ENCODE assay signal across 1 cellular context in genomic region chr16:89623511-89624232, GRCh38.
A peak's percentile ranks its signal among the peaks of the same experiment; 100 is the strongest.
TF ChIP-seq lines count a peak whose summit lies in the region.

No MANE protein-coding gene starts in this region.

TF ChIP-seq in HepG2, 621 proteins besides CTCF, POLR2A, EP300 and RAD21 (continued from another document and continues in another):
- TF ChIP-seq ZNF609 (CRISPR knock-in tag; IDR thresholded peaks at IDR 0.05; ENCODE audit: borderline replicate concordance) (no peak), TRAFD1 (CRISPR knock-in tag; IDR thresholded peaks at IDR 0.05; ENCODE audit: borderline replicate concordance) (no peak), ZNF484 (CRISPR knock-in tag; IDR thresholded peaks at IDR 0.05; ENCODE audit: borderline replicate concordance, low read depth) (no peak), AHDC1 (CRISPR knock-in tag; IDR thresholded peaks at IDR 0.05; ENCODE audit: borderline replicate concordance) (no peak), MAFG (CRISPR knock-in tag; IDR thresholded peaks at IDR 0.05) (no peak), ZNF101 (CRISPR knock-in tag; IDR thresholded peaks at IDR 0.05; ENCODE audit: borderline replicate concordance, low read depth) (no peak), ZNF790 (CRISPR knock-in tag; IDR thresholded peaks at IDR 0.05; ENCODE audit: borderline replicate concordance) (no peak), ZNF644 (CRISPR knock-in tag; IDR thresholded peaks at IDR 0.05; ENCODE audit: low read depth) (no peak), ZNF556 (CRISPR knock-in tag; IDR thresholded peaks at IDR 0.05; ENCODE audit: borderline replicate concordance) (no peak), BCL6 (CRISPR knock-in tag; IDR thresholded peaks at IDR 0.05) (no peak), ZNF83 (CRISPR knock-in tag; IDR thresholded peaks at IDR 0.05; ENCODE audit: borderline replicate concordance) (no peak), ARNT (IDR thresholded peaks at IDR 0.05) (no peak), HOXA3 (CRISPR knock-in tag; IDR thresholded peaks at IDR 0.05) (peak; percentile 29; the same call in 1 of the 2 replicates), ZSCAN21 (CRISPR knock-in tag; IDR thresholded peaks at IDR 0.05; ENCODE audit: borderline replicate concordance) (peak; percentile 58; the same call in 1 of the 2 replicates), SP140L (CRISPR knock-in tag; IDR thresholded peaks at IDR 0.05; ENCODE audit: borderline replicate concordance) (no peak), ZNF768 (CRISPR knock-in tag; IDR thresholded peaks at IDR 0.05) (peak; percentile 69; the same call in 1 of the 2 replicates), U2AF1 (optimal IDR thresholded peaks at IDR 0.05; ENCODE audit: low read depth, low read length) (no peak), ZNF562 (CRISPR knock-in tag; IDR thresholded peaks at IDR 0.05; ENCODE audit: borderline replicate concordance) (no peak), RERE (CRISPR knock-in tag; IDR thresholded peaks at IDR 0.05; ENCODE audit: low read depth) (no peak), MYC (CRISPR knock-in tag; IDR thresholded peaks at IDR 0.05; ENCODE audit: borderline replicate concordance) (peak; percentile 53; the same call in 1 of the 2 replicates), STAT5B (CRISPR knock-in tag; IDR thresholded peaks at IDR 0.05) (no peak)
- TF ChIP-seq, protein P1, sequence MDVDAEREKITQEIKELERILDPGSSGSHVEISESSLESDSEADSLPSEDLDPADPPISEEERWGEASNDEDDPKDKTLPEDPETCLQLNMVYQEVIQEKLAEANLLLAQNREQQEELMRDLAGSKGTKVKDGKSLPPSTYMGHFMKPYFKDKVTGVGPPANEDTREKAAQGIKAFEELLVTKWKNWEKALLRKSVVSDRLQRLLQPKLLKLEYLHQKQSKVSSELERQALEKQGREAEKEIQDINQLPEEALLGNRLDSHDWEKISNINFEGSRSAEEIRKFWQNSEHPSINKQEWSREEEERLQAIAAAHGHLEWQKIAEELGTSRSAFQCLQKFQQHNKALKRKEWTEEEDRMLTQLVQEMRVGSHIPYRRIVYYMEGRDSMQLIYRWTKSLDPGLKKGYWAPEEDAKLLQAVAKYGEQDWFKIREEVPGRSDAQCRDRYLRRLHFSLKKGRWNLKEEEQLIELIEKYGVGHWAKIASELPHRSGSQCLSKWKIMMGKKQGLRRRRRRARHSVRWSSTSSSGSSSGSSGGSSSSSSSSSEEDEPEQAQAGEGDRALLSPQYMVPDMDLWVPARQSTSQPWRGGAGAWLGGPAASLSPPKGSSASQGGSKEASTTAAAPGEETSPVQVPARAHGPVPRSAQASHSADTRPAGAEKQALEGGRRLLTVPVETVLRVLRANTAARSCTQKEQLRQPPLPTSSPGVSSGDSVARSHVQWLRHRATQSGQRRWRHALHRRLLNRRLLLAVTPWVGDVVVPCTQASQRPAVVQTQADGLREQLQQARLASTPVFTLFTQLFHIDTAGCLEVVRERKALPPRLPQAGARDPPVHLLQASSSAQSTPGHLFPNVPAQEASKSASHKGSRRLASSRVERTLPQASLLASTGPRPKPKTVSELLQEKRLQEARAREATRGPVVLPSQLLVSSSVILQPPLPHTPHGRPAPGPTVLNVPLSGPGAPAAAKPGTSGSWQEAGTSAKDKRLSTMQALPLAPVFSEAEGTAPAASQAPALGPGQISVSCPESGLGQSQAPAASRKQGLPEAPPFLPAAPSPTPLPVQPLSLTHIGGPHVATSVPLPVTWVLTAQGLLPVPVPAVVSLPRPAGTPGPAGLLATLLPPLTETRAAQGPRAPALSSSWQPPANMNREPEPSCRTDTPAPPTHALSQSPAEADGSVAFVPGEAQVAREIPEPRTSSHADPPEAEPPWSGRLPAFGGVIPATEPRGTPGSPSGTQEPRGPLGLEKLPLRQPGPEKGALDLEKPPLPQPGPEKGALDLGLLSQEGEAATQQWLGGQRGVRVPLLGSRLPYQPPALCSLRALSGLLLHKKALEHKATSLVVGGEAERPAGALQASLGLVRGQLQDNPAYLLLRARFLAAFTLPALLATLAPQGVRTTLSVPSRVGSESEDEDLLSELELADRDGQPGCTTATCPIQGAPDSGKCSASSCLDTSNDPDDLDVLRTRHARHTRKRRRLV (CRISPR knock-in tag; IDR thresholded peaks at IDR 0.05) = no peak
- TF ChIP-seq, protein P2, sequence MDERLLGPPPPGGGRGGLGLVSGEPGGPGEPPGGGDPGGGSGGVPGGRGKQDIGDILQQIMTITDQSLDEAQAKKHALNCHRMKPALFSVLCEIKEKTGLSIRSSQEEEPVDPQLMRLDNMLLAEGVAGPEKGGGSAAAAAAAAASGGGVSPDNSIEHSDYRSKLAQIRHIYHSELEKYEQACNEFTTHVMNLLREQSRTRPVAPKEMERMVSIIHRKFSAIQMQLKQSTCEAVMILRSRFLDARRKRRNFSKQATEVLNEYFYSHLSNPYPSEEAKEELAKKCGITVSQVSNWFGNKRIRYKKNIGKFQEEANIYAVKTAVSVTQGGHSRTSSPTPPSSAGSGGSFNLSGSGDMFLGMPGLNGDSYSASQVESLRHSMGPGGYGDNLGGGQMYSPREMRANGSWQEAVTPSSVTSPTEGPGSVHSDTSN (CRISPR knock-in tag; IDR thresholded peaks at IDR 0.05) = no peak
- TF ChIP-seq, protein P3, sequence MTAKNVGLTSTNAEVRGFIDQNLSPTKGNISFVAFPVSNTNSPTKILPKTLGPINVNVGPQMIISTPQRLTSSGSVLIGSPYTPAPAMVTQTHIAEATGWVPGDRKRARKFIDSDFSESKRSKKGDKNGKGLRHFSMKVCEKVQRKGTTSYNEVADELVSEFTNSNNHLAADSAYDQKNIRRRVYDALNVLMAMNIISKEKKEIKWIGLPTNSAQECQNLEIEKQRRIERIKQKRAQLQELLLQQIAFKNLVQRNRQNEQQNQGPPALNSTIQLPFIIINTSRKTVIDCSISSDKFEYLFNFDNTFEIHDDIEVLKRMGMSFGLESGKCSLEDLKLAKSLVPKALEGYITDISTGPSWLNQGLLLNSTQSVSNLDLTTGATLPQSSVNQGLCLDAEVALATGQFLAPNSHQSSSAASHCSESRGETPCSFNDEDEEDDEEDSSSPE (CRISPR knock-in tag; IDR thresholded peaks at IDR 0.05) = peak; percentile 94
